In the genomic region with DNA sequence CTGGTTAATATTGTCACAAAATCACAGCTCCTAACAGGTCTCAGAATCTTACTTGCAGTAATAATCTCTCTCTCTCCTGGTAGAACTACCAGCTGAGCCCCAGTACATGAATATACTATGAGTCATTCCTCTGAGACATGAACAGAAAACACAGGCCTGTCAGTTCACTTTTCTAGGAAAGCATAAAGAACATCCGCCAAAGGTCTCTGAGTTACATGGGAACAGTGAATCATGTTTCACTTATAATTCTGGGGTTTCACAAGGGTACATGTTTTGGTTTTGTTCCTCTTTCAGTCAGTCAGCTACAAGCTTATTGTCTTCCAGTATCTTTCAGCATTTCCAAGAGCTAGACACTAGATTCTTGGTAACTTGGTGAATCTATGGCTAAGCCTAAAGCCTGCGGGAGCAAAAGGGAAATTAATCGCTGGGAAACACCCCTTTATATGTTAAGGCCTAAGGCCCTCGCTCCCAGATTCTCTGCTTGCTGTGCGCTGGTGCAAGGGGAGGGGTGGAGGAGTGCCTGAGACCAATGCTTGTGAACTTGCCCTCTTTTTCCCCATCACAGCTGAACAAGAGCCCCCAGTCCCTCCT, we compare ENCODE assay signal across 8 cellular contexts. TPM values are rescaled to one million over a fixed set of nuclear protein-coding genes. Genes with fewer than 3 reads are reported as not detected.
DNase-seq lines count a peak whose midpoint lies in the region; ATAC-seq, FAIRE-seq and TF ChIP-seq lines count a peak whose summit lies in the region.

No MANE protein-coding gene starts in this region.

- 91% methylated on average over 5 of the region's 5 CpGs for whole genome bisulfite sequencing in A549 (ENCODE audit: missing lambda C conversion rate)
- 71% methylated on average over 5 of the region's 5 CpGs for WGBS in SK-N-SH (ENCODE audit: low lambda C conversion rate)

- no peaks in the 10 kb centered on the region for H3K9me3 Mint-ChIP-seq in chondrocyte (ENCODE audit: low read depth)

- FAIRE-seq in A549 (lab: Jason Lieb, UNC), result no peak

- peak in 1 of 2 experiments; percentile 42; a peak in 4 of 6 replicates for ATAC-seq in A549
- ATAC-seq in GM18907 (IDR thresholded peaks at IDR 0.05; ENCODE audit: unreplicated experiment), result peak; percentile 88
- peak; percentile 88 for ATAC-seq in HG03095 (IDR thresholded peaks at IDR 0.05; ENCODE audit: unreplicated experiment)

- no peaks in the 10 kb centered on the region for H3K9me2 ChIP-seq in SK-N-SH

- H3F3A ChIP-seq in SK-N-SH (replicated peaks; ENCODE audit: insufficient read depth), result peaks cover 44% of the 10 kb centered on the region

- H2AFZ ChIP-seq in SK-N-SH (ENCODE audit: low read depth), result no peak overlapping the region

- peaks cover 35% of the 10 kb centered on the region for H3K36me3 Mint-ChIP-seq in chondrocyte (ENCODE audit: low read depth)

- TF ChIP-seq POLR2A in A549 (IDR thresholded peaks at IDR 0.05; ENCODE audit: low read length), result no peak

- no peak overlapping the region for H3K4me2 ChIP-seq in A549
- peak overlapping the region; percentile 26; the same call in 1 of the 2 replicates for H3K4me2 ChIP-seq in SK-N-SH

- H3K9me3 ChIP-seq in A549 (no peaks in the 10 kb centered on the region), SK-N-SH (no peaks in the 10 kb centered on the region), tibial artery (no peaks in the 10 kb centered on the region)

- H3K27me3 ChIP-seq in SK-N-SH (ENCODE audit: insufficient read depth) (no peaks in the 10 kb centered on the region), tibial artery (no peaks in the 10 kb centered on the region)

- H3K27ac ChIP-seq in A549 (no peak overlapping the region), SK-N-SH (ENCODE audit: low read depth in 2 of 2, low read length in 1 of 2) (peak overlapping the region; percentile 48 to 87; a peak in 3 of 4 replicates), tibial artery (peak overlapping the region; percentile 78 to 83)

- POLR2A ChIA-PET in A549 (lab: Yijun Ruan, JAX), result no interaction called here
- POLR2A ChIA-PET in SK-N-SH (lab: Yijun Ruan, JAX), result no interaction called here

- TF ChIP-seq CTCF in A549 (IDR thresholded peaks at IDR 0.05) (no peak), SK-N-SH (IDR thresholded peaks at IDR 0.05) (no peak), chondrocyte (IDR thresholded peaks at IDR 0.05) (no peak), tibial artery (IDR thresholded peaks at IDR 0.05) (no peak)

- no peaks in the 10 kb centered on the region for H3K27me3 Mint-ChIP-seq in chondrocyte (ENCODE audit: low read depth)

- H3K4me3 ChIP-seq in A549, result no peak overlapping the region
- H3K4me3 ChIP-seq in SK-N-SH (ENCODE audit: low read depth in 2 of 2, low read length in 1 of 2), result no peak overlapping the region
- no peak overlapping the region for H3K4me3 ChIP-seq in tibial artery

- H3K36me3 ChIP-seq in SK-N-SH (replicated peaks in 1 of 2; ENCODE audit: control insufficient read depth in 1 of 2, insufficient read depth in 2 of 2, low read length in 1 of 2) (peaks cover 47 to 72% of the 10 kb centered on the region in 2 experiments), tibial artery (peaks cover 67 to 94% (median 82%) of the 10 kb centered on the region in 3 donors)

- peaks cover 10% of the 10 kb centered on the region for H4K20me1 ChIP-seq in SK-N-SH (ENCODE audit: insufficient read depth)

- CTCF ChIA-PET in A549 (lab: Yijun Ruan, JAX), result interaction anchor here (0.5 to 2.1 kb wide), 4 partner anchors 10 to 238 kb away, joined by 3 to 11 read pairs (median 3); no protein-coding TSS in a partner anchor
- CTCF ChIA-PET in SK-N-SH (lab: Yijun Ruan, JAX), result interaction anchor here (1.2 to 4.1 kb wide), 2 partner anchors 11 to 74 kb away, joined by 3 to 16 read pairs; no protein-coding TSS in a partner anchor

- TF ChIP-seq EP300 in A549 (IDR thresholded peaks at IDR 0.05) (no peak), SK-N-SH (IDR thresholded peaks at IDR 0.05; ENCODE audit: borderline replicate concordance in 1 of 2, low read depth in 1 of 2, low read length in 1 of 2) (peak in 1 of 2 experiments; percentile 35; a peak in 1 of 4 replicates)

- peaks cover 7% of the 10 kb centered on the region; the same call in 1 of the 3 replicates for H3K4me1 ChIP-seq in A549
- peaks cover 0 to 16% of the 10 kb centered on the region in 2 experiments; a peak in 2 of 4 replicates for H3K4me1 ChIP-seq in SK-N-SH (ENCODE audit: control insufficient read depth in 1 of 2, insufficient read depth in 2 of 2, low read depth in 1 of 2, low read length in 1 of 2)
- peaks cover 4 to 27% (median 18%) of the 10 kb centered on the region in 4 donors for H3K4me1 ChIP-seq in tibial artery

- H3K4me3 Mint-ChIP-seq in chondrocyte (ENCODE audit: unreplicated experiment), result no peak overlapping the region

- TF ChIP-seq RAD21 in A549 (conservative IDR thresholded peaks at IDR 0.05 in 1 of 2, IDR thresholded peaks at IDR 0.05 in 1 of 2), result no peak
- TF ChIP-seq RAD21 in SK-N-SH (IDR thresholded peaks at IDR 0.05; ENCODE audit: low read length), result no peak

- H3K79me2 ChIP-seq in SK-N-SH (ENCODE audit: insufficient read depth), result no peaks in the 10 kb centered on the region

- intact Hi-C loops in tibial artery (cut with DNase I; ENCODE audit: low total_unique reads), result loop anchor here (5.0 kb wide), 1 partner anchor 33 kb away; a partner anchor contains a TSS

- peak overlapping the region; percentile 93 for H3K27ac Mint-ChIP-seq in chondrocyte (ENCODE audit: unreplicated experiment)

- peak overlapping the region; percentile 13; the same call in 1 of the 2 replicates for H3K9ac ChIP-seq in SK-N-SH

- DNase-seq in A549 (ENCODE audit: low read depth in 1 of 2, low spot score in 1 of 2) (peak in 1 of 2 experiments; percentile 30), SK-N-SH (no peak), chondrocyte (ENCODE audit: low spot score) (no peak), midbrain (lab: John Stamatoyannopoulos, UW) (peak; percentile 13), tibial artery (no peak), occipital lobe (lab: John Stamatoyannopoulos, UW) (no peak)

- peaks cover 31% of the 10 kb centered on the region for H3K4me1 Mint-ChIP-seq in chondrocyte (ENCODE audit: low read depth)

TF ChIP-seq in A549, 52 proteins besides CTCF, POLR2A, EP300 and RAD21:
- TF ChIP-seq MAFK (IDR thresholded peaks at IDR 0.05; ENCODE audit: partially characterized antibody) (no peak), FOSL2 (IDR thresholded peaks at IDR 0.05) (0 out of 2 replicates have a peak, but pooled peaks have one; percentile 23), FOSL2 (CRISPR knock-in tag; IDR thresholded peaks at IDR 0.05) (peak; percentile 61)

TF ChIP-seq in SK-N-SH, 30 proteins besides CTCF, POLR2A, EP300 and RAD21 (continues in another document):
- peak; percentile 70; the same call in 1 of the 2 replicates for TF ChIP-seq SIN3A (IDR thresholded peaks at IDR 0.05; ENCODE audit: borderline replicate concordance, low read depth, low read length)
- TF ChIP-seq EZH2phosphoT487 (IDR thresholded peaks at IDR 0.05; ENCODE audit: borderline replicate concordance, low read depth), result no peak
- TF ChIP-seq RXRA (IDR thresholded peaks at IDR 0.05; ENCODE audit: borderline replicate concordance, low read depth), result 0 out of 2 replicates have a peak, but pooled peaks have one; percentile 27
- TF ChIP-seq, protein P1, sequence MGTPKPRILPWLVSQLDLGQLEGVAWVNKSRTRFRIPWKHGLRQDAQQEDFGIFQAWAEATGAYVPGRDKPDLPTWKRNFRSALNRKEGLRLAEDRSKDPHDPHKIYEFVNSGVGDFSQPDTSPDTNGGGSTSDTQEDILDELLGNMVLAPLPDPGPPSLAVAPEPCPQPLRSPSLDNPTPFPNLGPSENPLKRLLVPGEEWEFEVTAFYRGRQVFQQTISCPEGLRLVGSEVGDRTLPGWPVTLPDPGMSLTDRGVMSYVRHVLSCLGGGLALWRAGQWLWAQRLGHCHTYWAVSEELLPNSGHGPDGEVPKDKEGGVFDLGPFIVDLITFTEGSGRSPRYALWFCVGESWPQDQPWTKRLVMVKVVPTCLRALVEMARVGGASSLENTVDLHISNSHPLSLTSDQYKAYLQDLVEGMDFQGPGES (IDR thresholded peaks at IDR 0.05; ENCODE audit: low read depth, low read length), result no peak
- no peak for TF ChIP-seq NRF1 (IDR thresholded peaks at IDR 0.05; ENCODE audit: low read depth, low read length)
- no peak for TF ChIP-seq MXI1 (IDR thresholded peaks at IDR 0.05; ENCODE audit: low read depth, low read length)

RNA-seq across cellular contexts. Expression of a gene that starts 31.7 kb away (rescaled TPM):
- polyA plus RNA-seq in A549 (2011; rRNA removed) (47.2 and 54.6 TPM in 2 replicates), A549 (2017; fragmentation: RNase III; extraction: RNeasy Plus Mini Kit Qiagen cat#74134 plus additional on column Dnase treatment) (20.8 to 24.2 TPM (median 21.6 TPM) in 3 replicates), SK-N-SH (2012; rRNA removed) (92.4 and 126 TPM in 2 replicates)
- polyA plus RNA-seq in A549 (2012; cell fraction: cytosol; rRNA removed), result 25.3 and 34.4 TPM in 2 replicates
- polyA plus RNA-seq in A549 (2012; cell fraction: nucleus; rRNA removed), result 9.5 and 13.0 TPM in 2 replicates
- 52.9 and 71.0 TPM in 2 replicates for polyA minus RNA-seq in A549 (2011; rRNA and poly(A)+ RNA removed)
- 112 and 115 TPM in 2 replicates for polyA plus RNA-seq in SK-N-SH (2012; cell fraction: cytosol; rRNA removed)
- 30.8 and 42.8 TPM in 2 replicates for polyA plus RNA-seq in SK-N-SH (2012; cell fraction: nucleus; rRNA removed)
- total RNA-seq in chondrocyte (58.1 to 58.4 TPM (median 58.3 TPM) in 3 replicates), occipital lobe (57.1 TPM)

RNA-seq across cellular contexts. Expression of a gene that starts 44.9 kb away (rescaled TPM):
- 17.6 and 19.4 TPM in 2 replicates for polyA plus RNA-seq in A549 (2011; rRNA removed)
- polyA plus RNA-seq in A549 (2012; cell fraction: cytosol; rRNA removed), result 8.2 and 8.6 TPM in 2 replicates
- 14.6 and 24.9 TPM in 2 replicates for polyA plus RNA-seq in A549 (2012; cell fraction: nucleus; rRNA removed)
- polyA plus RNA-seq in A549 (2017; fragmentation: RNase III; extraction: RNeasy Plus Mini Kit Qiagen cat#74134 plus additional on column Dnase treatment), result 10.1 to 12.1 TPM (median 11.1 TPM) in 3 replicates
- polyA minus RNA-seq in A549 (2011; rRNA and poly(A)+ RNA removed), result 2.8 TPM in 2 replicates
- 27.3 and 41.3 TPM in 2 replicates for polyA plus RNA-seq in SK-N-SH (2012; rRNA removed)
- 32.1 and 37.1 TPM in 2 replicates for polyA plus RNA-seq in SK-N-SH (2012; cell fraction: cytosol; rRNA removed)
- polyA plus RNA-seq in SK-N-SH (2012; cell fraction: nucleus; rRNA removed), result 82.0 and 121 TPM in 2 replicates
- 26.8 to 31.0 TPM (median 28.7 TPM) in 3 replicates for total RNA-seq in chondrocyte
- 54.1 TPM for total RNA-seq in occipital lobe

RNA-seq across cellular contexts. Expression of a gene that starts 56.7 kb away (rescaled TPM):
- 0.83 and 1.1 TPM in 2 replicates for polyA plus RNA-seq in A549 (2011; rRNA removed)
- polyA plus RNA-seq in A549 (2012; cell fraction: cytosol; rRNA removed), result 0.08 and 0.12 TPM in 2 replicates
- 0.05 TPM in 1 of 2 replicates, not detected in the other for polyA plus RNA-seq in A549 (2012; cell fraction: nucleus; rRNA removed)
- polyA plus RNA-seq in A549 (2017; fragmentation: RNase III; extraction: RNeasy Plus Mini Kit Qiagen cat#74134 plus additional on column Dnase treatment), result 0.51 to 1.0 TPM (median 0.75 TPM) in 3 replicates
- polyA minus RNA-seq in A549 (2011; rRNA and poly(A)+ RNA removed), result not detected in 2 replicates
- polyA plus RNA-seq in SK-N-SH (2012; rRNA removed), result 0.58 and 0.88 TPM in 2 replicates
- polyA plus RNA-seq in SK-N-SH (2012; cell fraction: cytosol; rRNA removed), result 1.2 and 1.8 TPM in 2 replicates
- polyA plus RNA-seq in SK-N-SH (2012; cell fraction: nucleus; rRNA removed), result 0.28 and 0.83 TPM in 2 replicates
- 2.4 to 3.5 TPM (median 2.6 TPM) in 3 replicates for total RNA-seq in chondrocyte
- 6.4 TPM for total RNA-seq in occipital lobe

Comparison
In these comparisons a context has a peak if more than half of its experiments do, and no peak if none do; other contexts are left out.
1. H3K27ac ChIP-seq: peak in SK-N-SH (2 of 2) and tibial artery (2 of 2); none in A549 (0 of 2).